Comparison of ENCODE assay signal across 8 cellular contexts in genomic region chr1:90850181-90850924, GRCh38.
DNase-seq lines count a peak whose midpoint lies in the region; ATAC-seq, FAIRE-seq and TF ChIP-seq lines count a peak whose summit lies in the region.

No MANE protein-coding gene starts in this region.

- H3K36me3 Mint-ChIP-seq in dendritic cell treated with granulocyte-macrophage colony-stimulating factor and Interleukin-4, amounts not matched to agents 40 ng/mL and 50 ng/mL, for 4 days (ENCODE audit: low read depth) = no peaks in the 10 kb centered on the region
- no peaks in the 10 kb centered on the region for H3K36me3 Mint-ChIP-seq in memory B cell

- H3K4me3 ChIP-seq in A549 (peak overlapping the region; percentile 84), GM12864 (ENCODE audit: low read depth, low read length) (peak overlapping the region; percentile 54), NT2/D1 (ENCODE audit: insufficient read length, low read depth) (peak overlapping the region; percentile 88), urinary bladder (ENCODE audit: low read depth, low read length) (peak overlapping the region; percentile 74)

- peak; percentile 8 to 14 for DNase-seq in A549 (ENCODE audit: low read depth in 1 of 2, low spot score in 1 of 2)
- no peak for DNase-seq in GM12864 (ENCODE audit: low read depth)
- no peak for DNase-seq in NT2/D1 (ENCODE audit: low read depth, low spot score)
- DNase-seq in memory B cell (ENCODE audit: low spot score in 2 of 2) = peak in 1 of 2 donors; percentile 14

- no peak for FAIRE-seq in A549 (lab: Jason Lieb, UNC)

- H3K27ac ChIP-seq in A549 (peak overlapping the region; percentile 77 to 95), urinary bladder (ENCODE audit: low read depth) (no peak overlapping the region)

- 16% methylated on average over 15 of the region's 22 CpGs for WGBS in A549 (ENCODE audit: missing lambda C conversion rate)
- WGBS in urinary bladder = 15% methylated on average over 22 of the region's 22 CpGs

- CTCF ChIA-PET in A549 (lab: Yijun Ruan, JAX) = interaction anchor here (0.7 to 1.6 kb wide), 3 partner anchors 9 to 316 kb away, joined by 3 read pairs; no protein-coding TSS in a partner anchor

- peaks cover 68% of the 10 kb centered on the region for H3K27me3 Mint-ChIP-seq in dendritic cell treated with granulocyte-macrophage colony-stimulating factor and Interleukin-4, amounts not matched to agents 40 ng/mL and 50 ng/mL, for 4 days
- peaks cover 4% of the 10 kb centered on the region for H3K27me3 Mint-ChIP-seq in memory B cell

- TF ChIP-seq CTCF in A549 (IDR thresholded peaks at IDR 0.05) (no peak), GM12864 (IDR thresholded peaks at IDR 0.05; ENCODE audit: low read depth, low read length, missing control alignments) (no peak)

- peaks cover 21% of the 10 kb centered on the region for H3K27me3 ChIP-seq in NT2/D1 (ENCODE audit: insufficient read depth, insufficient read length)

- TF ChIP-seq RAD21 in A549 (conservative IDR thresholded peaks at IDR 0.05 in 1 of 2, IDR thresholded peaks at IDR 0.05 in 1 of 2) = 0 out of 5 replicates have a peak, but pooled peaks of 1 of the 2 experiments have one; percentile 1

- peak overlapping the region; percentile 88 for H3K9ac ChIP-seq in NT2/D1 (ENCODE audit: insufficient read length, low read depth)

- peaks cover 19% of the 10 kb centered on the region for H3K4me1 Mint-ChIP-seq in dendritic cell treated with granulocyte-macrophage colony-stimulating factor and Interleukin-4, amounts not matched to agents 40 ng/mL and 50 ng/mL, for 4 days (ENCODE audit: low read depth)
- peaks cover 6% of the 10 kb centered on the region for H3K4me1 Mint-ChIP-seq in memory B cell

- ATAC-seq in A549 (peak; percentile 43 to 62), memory B cell (ENCODE audit: low read depth) (no peak), GM21367 (IDR thresholded peaks at IDR 0.05; ENCODE audit: unreplicated experiment) (no peak), GM18867 (IDR thresholded peaks at IDR 0.05; ENCODE audit: unreplicated experiment) (no peak)

- H3K4me1 ChIP-seq in A549 = 0 out of 3 replicates have a peak, but pooled peaks cover 3% of the 10 kb centered on the region
- no peaks in the 10 kb centered on the region for H3K4me1 ChIP-seq in NT2/D1 (ENCODE audit: insufficient read depth, insufficient read length)
- H3K4me1 ChIP-seq in urinary bladder (ENCODE audit: insufficient read depth) = no peaks in the 10 kb centered on the region

- peak overlapping the region; percentile 95 for H3K4me2 ChIP-seq in A549

- H3K36me3 ChIP-seq in NT2/D1 (ENCODE audit: insufficient read depth, insufficient read length, low read length) = peaks cover 2% of the 10 kb centered on the region
- no peaks in the 10 kb centered on the region for H3K36me3 ChIP-seq in urinary bladder (ENCODE audit: insufficient read depth)

- peak overlapping the region; percentile 39 for H3K27ac Mint-ChIP-seq in dendritic cell treated with granulocyte-macrophage colony-stimulating factor and Interleukin-4, amounts not matched to agents 40 ng/mL and 50 ng/mL, for 4 days
- no peak overlapping the region for H3K27ac Mint-ChIP-seq in memory B cell

- H3K4me3 Mint-ChIP-seq in dendritic cell treated with granulocyte-macrophage colony-stimulating factor and Interleukin-4, amounts not matched to agents 40 ng/mL and 50 ng/mL, for 4 days = peak overlapping the region; percentile 81
- H3K4me3 Mint-ChIP-seq in memory B cell = peak overlapping the region; percentile 83

- intact Hi-C loops in dendritic cell treated with granulocyte-macrophage colony-stimulating factor and Interleukin-4, amounts not matched to agents 40 ng/mL and 50 ng/mL, for 4 days (cut with micrococcal nuclease) = no loop called here

- TF ChIP-seq POLR2A in A549 (IDR thresholded peaks at IDR 0.05; ENCODE audit: low read length) = no peak

- no peaks in the 10 kb centered on the region for H3K9me3 Mint-ChIP-seq in dendritic cell treated with granulocyte-macrophage colony-stimulating factor and Interleukin-4, amounts not matched to agents 40 ng/mL and 50 ng/mL, for 4 days
- no peaks in the 10 kb centered on the region for H3K9me3 Mint-ChIP-seq in memory B cell

- H3K9me3 ChIP-seq in A549 = no peaks in the 10 kb centered on the region
- H3K9me3 ChIP-seq in NT2/D1 (ENCODE audit: insufficient read depth, low read length) = no peaks in the 10 kb centered on the region

- no peak for TF ChIP-seq EP300 in A549 (IDR thresholded peaks at IDR 0.05)

- POLR2A ChIA-PET in A549 (lab: Yijun Ruan, JAX) = interaction anchor here (1.1 kb wide), 1 partner anchor 100 kb away, joined by 3 read pairs; no protein-coding TSS in a partner anchor

TF ChIP-seq in A549, 52 proteins besides CTCF, POLR2A, EP300 and RAD21:
- TF ChIP-seq PBX3 (IDR thresholded peaks at IDR 0.05) (no peak), KDM5A (IDR thresholded peaks at IDR 0.05) (no peak), HDAC2 (IDR thresholded peaks at IDR 0.05) (no peak)

Comparison
In these comparisons a context has a peak if more than half of its experiments do, and no peak if none do; other contexts are left out.
1. ATAC-seq: peak in A549 (2 of 2); none in memory B cell (single experiment), GM21367 (single experiment) and GM18867 (single experiment).
2. DNase-seq: peak in A549 (2 of 2); none in GM12864 (single experiment) and NT2/D1 (single experiment).
3. Peak in every context shown above with its lines, with median percentiles within 50 percentile points of each other: H3K4me3 ChIP-seq.